In genomic region chr2:271917-272316, GRCh38 we compare ENCODE assay signal across 2 cellular contexts.
TF ChIP-seq lines count a peak whose summit lies in the region.

No MANE protein-coding gene starts in this region.

TF ChIP-seq in HepG2, 621 proteins besides CTCF, POLR2A, EP300 and RAD21:
- TF ChIP-seq, protein P1, sequence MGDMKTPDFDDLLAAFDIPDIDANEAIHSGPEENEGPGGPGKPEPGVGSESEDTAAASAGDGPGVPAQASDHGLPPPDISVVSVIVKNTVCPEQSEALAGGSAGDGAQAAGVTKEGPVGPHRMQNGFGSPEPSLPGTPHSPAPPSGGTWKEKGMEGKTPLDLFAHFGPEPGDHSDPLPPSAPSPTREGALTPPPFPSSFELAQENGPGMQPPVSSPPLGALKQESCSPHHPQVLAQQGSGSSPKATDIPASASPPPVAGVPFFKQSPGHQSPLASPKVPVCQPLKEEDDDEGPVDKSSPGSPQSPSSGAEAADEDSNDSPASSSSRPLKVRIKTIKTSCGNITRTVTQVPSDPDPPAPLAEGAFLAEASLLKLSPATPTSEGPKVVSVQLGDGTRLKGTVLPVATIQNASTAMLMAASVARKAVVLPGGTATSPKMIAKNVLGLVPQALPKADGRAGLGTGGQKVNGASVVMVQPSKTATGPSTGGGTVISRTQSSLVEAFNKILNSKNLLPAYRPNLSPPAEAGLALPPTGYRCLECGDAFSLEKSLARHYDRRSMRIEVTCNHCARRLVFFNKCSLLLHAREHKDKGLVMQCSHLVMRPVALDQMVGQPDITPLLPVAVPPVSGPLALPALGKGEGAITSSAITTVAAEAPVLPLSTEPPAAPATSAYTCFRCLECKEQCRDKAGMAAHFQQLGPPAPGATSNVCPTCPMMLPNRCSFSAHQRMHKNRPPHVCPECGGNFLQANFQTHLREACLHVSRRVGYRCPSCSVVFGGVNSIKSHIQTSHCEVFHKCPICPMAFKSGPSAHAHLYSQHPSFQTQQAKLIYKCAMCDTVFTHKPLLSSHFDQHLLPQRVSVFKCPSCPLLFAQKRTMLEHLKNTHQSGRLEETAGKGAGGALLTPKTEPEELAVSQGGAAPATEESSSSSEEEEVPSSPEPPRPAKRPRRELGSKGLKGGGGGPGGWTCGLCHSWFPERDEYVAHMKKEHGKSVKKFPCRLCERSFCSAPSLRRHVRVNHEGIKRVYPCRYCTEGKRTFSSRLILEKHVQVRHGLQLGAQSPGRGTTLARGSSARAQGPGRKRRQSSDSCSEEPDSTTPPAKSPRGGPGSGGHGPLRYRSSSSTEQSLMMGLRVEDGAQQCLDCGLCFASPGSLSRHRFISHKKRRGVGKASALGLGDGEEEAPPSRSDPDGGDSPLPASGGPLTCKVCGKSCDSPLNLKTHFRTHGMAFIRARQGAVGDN (CRISPR knock-in tag; IDR thresholded peaks at IDR 0.05), result peak; percentile 29; the same call in 1 of the 2 replicates
- TF ChIP-seq ZNF205 (CRISPR knock-in tag; IDR thresholded peaks at IDR 0.05) (no peak), ZNF672 (CRISPR knock-in tag; IDR thresholded peaks at IDR 0.05) (no peak), ZNF17 (CRISPR knock-in tag; IDR thresholded peaks at IDR 0.05) (no peak), ZBTB38 (CRISPR knock-in tag; IDR thresholded peaks at IDR 0.05) (peak; percentile 53; the same call in 1 of the 2 replicates), TBX2 (CRISPR knock-in tag; IDR thresholded peaks at IDR 0.05; ENCODE audit: borderline replicate concordance) (no peak)

TF ChIP-seq in HEK293T, 16 proteins besides CTCF, POLR2A, EP300 and RAD21:
- TF ChIP-seq LEF1 (IDR thresholded peaks at IDR 0.05; ENCODE audit: borderline replicate concordance) (no peak), BHLHE40 (IDR thresholded peaks at IDR 0.05; ENCODE audit: borderline replicate concordance) (no peak), TARDBP (IDR thresholded peaks at IDR 0.05) (no peak), NFRKB (IDR thresholded peaks at IDR 0.05) (no peak), FOXK2 (IDR thresholded peaks at IDR 0.05) (no peak), L3MBTL2 (conservative IDR thresholded peaks at IDR 0.05) (no peak), ARNT (IDR thresholded peaks at IDR 0.05) (no peak), HDGF (IDR thresholded peaks at IDR 0.05; ENCODE audit: borderline replicate concordance) (no peak), FOXM1 (IDR thresholded peaks at IDR 0.05; ENCODE audit: borderline replicate concordance) (no peak), SUZ12 (IDR thresholded peaks at IDR 0.05) (no peak), SP1 (IDR thresholded peaks at IDR 0.05) (no peak), ZNF384 (IDR thresholded peaks at IDR 0.05) (no peak), FOXA1 (IDR thresholded peaks at IDR 0.05) (no peak)
